Comparison of ENCODE assay signal across 11 cellular contexts in the genomic region with DNA sequence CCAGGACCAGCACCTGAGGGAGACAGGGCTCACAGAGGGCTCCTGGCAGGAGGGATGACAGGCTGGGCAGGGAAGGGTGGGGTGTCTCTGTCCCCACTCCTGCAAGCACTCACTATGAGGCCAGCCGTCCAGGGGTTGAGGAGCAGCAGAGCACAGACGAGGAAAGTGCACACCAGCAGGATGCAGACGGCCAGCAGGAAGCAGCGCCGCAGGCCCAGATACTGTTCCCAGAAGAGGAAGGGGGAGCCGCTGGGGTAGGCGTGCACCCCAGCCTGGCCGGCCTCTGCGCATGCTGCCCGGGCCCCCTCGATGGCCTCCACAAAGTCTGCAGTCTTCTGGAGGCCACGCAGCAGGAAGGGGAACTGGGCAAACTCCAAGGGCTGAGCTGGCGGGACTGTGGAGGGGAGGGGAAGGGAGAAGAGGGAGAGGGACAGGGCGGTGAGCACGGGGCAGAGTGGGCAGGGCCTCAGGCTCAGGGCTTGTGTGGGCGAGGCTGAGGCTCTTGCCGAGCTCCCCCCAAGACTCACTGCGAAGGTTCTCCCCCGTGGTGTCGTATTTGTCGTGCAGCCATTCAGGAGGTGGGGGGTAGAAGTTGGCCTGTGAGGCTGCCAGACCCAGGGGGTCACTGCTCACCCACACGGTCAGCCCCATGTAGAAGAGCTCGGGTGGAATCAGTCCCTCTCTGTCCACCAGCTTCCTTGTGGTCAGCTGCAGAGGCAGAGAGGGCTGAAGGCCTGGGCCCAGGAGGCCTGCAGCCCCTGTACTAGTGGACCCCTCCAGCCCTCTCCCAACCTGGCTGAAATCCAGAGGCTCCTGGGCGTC. TPM values are rescaled to one million over a fixed set of nuclear protein-coding genes. Genes with fewer than 3 reads are reported as not detected.
DNase-seq lines count a peak whose midpoint lies in the region; ATAC-seq and TF ChIP-seq lines count a peak whose summit lies in the region.
"Had no signal": no experiment of that assay in that cellular context is flagged by ENCODE, and none has a peak within 500 bp of the region (broad histone marks: within the 10 kb centered on the region; RNA-seq: fewer than 3 reads in every experiment).

No MANE protein-coding gene starts in this region.

- H3K9me3 ChIP-seq in gastroesophageal sphincter (no peaks in the 10 kb centered on the region), neutrophil (no peaks in the 10 kb centered on the region)

- 45 to 79% methylated on average over 4 to 6 of the region's 24 CpGs for WGBS in gastroesophageal sphincter (ENCODE audit: low coverage in 1 of 2), 2 donors

- no peak for TF ChIP-seq POLR2A in gastroesophageal sphincter (IDR thresholded peaks at IDR 0.05)

- no peak for TF ChIP-seq EP300 in gastroesophageal sphincter (IDR thresholded peaks at IDR 0.05)

- POLR2A ChIA-PET in RWPE1 (lab: Yijun Ruan, JAX; ENCODE audit: low non-redundant PET), result interaction anchor here (0.6 kb wide), 1 partner anchor 60 kb away, joined by 3 read pairs; no protein-coding TSS in a partner anchor

- H3K4me1 ChIP-seq in gastroesophageal sphincter (peaks cover 0 to 5% (median 0%) of the 10 kb centered on the region in 3 donors), neutrophil (ENCODE audit: control insufficient read depth in 1 of 2, insufficient read depth in 1 of 2, low read depth in 1 of 2, low read length in 1 of 2) (peaks cover 28 to 31% of the 10 kb centered on the region in 2 experiments)

- DNase-seq in C1 segment of cervical spinal cord (lab: John Stamatoyannopoulos, UW) (peak in 9 of 14 donors; percentile 16 to 65 (median 49)), RWPE1 (ENCODE audit: low spot score) (no peak), SHP77 treated with DMSO at 0.1 percent for 48 hours (lab: John Stamatoyannopoulos, UW) (no peak), NCI-H1048 (lab: John Stamatoyannopoulos, UW) (no peak), ureter (ENCODE audit: low spot score) (no peak)
- DNase-seq: activated CD4-positive, alpha-beta memory T cell treated with anti-CD3 and anti-CD28 coated beads for 36 hours had no signal

- H3K4me3 ChIP-seq in gastroesophageal sphincter, result no peak overlapping the region
- H3K4me3 ChIP-seq in neutrophil (ENCODE audit: low read depth in 1 of 2, low read length in 1 of 2), result peak overlapping the region; percentile 25

- CTCF ChIA-PET in RWPE1 (lab: Yijun Ruan, JAX), result no interaction called here

- no peak for TF ChIP-seq CTCF in RWPE1 (conservative IDR thresholded peaks at IDR 0.05; ENCODE audit: low read depth)
- no peak for TF ChIP-seq CTCF in gastroesophageal sphincter (IDR thresholded peaks at IDR 0.05)
- no peak for TF ChIP-seq CTCF in neutrophil (IDR thresholded peaks at IDR 0.05)

- no peaks in the 10 kb centered on the region for H3K27me3 ChIP-seq in gastroesophageal sphincter
- no peaks in the 10 kb centered on the region for H3K27me3 ChIP-seq in neutrophil

- H3K36me3 ChIP-seq in gastroesophageal sphincter, result peaks cover 0 to 28% of the 10 kb centered on the region in 2 donors
- H3K36me3 ChIP-seq in neutrophil, result no peaks in the 10 kb centered on the region

- H3K27ac ChIP-seq in RWPE1 (peak overlapping the region; percentile 12; the same call in 1 of the 2 replicates), gastroesophageal sphincter (peak overlapping the region in 3 of 4 donors; percentile 17 to 46 (median 18)), neutrophil (peak overlapping the region; percentile 43)

- ATAC-seq in gastroesophageal sphincter (peak; percentile 75), HG03442 (IDR thresholded peaks at IDR 0.05; ENCODE audit: unreplicated experiment) (no peak)
- ATAC-seq: Panc1; stimulated activated memory B cell treated with anti-CD40 and anti-IgM and Interleukin-4, amounts not matched to agents 10 μg/mL and 1 μg/mL and 100 μg/mL, for 72 hours had no signal

RNA-seq across cellular contexts. Expression of gene PTCH2, which starts 16.5 kb away (rescaled TPM):
- total RNA-seq in gastroesophageal sphincter (1 to 10 TPM in 2 of 4 donors, under 1 TPM in 2; 0.54 to 1.9 (median 1.1) TPM), ureter (1.5 TPM)

RNA-seq across cellular contexts. Expression of gene BTBD19, which starts 18.3 kb away (rescaled TPM):
- total RNA-seq in gastroesophageal sphincter (10 to 100 TPM in 1 of 4 donors, 1 to 10 TPM in 2, under 1 TPM in 1; 0.22 to 12.1 (median 5.6) TPM), ureter (8.7 TPM)

RNA-seq across cellular contexts. Expression of gene DYNLT4, which starts 19.4 kb away (rescaled TPM):
- total RNA-seq in gastroesophageal sphincter, result 1 to 10 TPM in 1 of 4 donors, not detected in 3; 1.4 TPM
- total RNA-seq in ureter, result 0.52 TPM

RNA-seq across cellular contexts. Expression of gene PLK3, which starts 26.4 kb away (rescaled TPM):
- total RNA-seq in gastroesophageal sphincter (10 to 100 TPM in 3 of 4 donors, 1 to 10 TPM in 1; 9.4 to 31.2 (median 12.0) TPM), ureter (14.4 TPM)

RNA-seq across cellular contexts. Expression of gene BEST4, which starts 38.6 kb away (rescaled TPM):
- under 1 TPM in 2 of 4 donors, not detected in 2; 0.15 to 0.31 TPM for total RNA-seq in gastroesophageal sphincter
- 0.36 TPM for total RNA-seq in ureter

Comparison
In these comparisons a context has a peak if more than half of its experiments do, and no peak if none do; other contexts are left out.
1. DNase-seq: peak in C1 segment of cervical spinal cord (9 of 14); none in RWPE1 (single experiment), SHP77 treated with DMSO at 0.1 percent for 48 hours (single experiment), NCI-H1048 (single experiment) and ureter (single experiment).
2. H3K4me3 ChIP-seq: peak in neutrophil (2 of 2); none in gastroesophageal sphincter (0 of 2).
3. Peak in every context shown above with its lines, with median percentiles within 50 percentile points of each other: H3K27ac ChIP-seq.